ENCODE assay signal across 8 cellular contexts in genomic region chr11:64319421-64319761, GRCh38. TPM values are rescaled to one million over a fixed set of nuclear protein-coding genes. Genes with fewer than 3 reads are reported as not detected.
DNase-seq lines count a peak whose midpoint lies in the region; ATAC-seq and TF ChIP-seq lines count a peak whose summit lies in the region.

No MANE protein-coding gene starts in this region.

- peak overlapping the region; percentile 20; the same call in 1 of the 2 replicates for H3K9ac ChIP-seq in KMS-11
- H3K9ac ChIP-seq in muscle layer of colon (ENCODE audit: low read length), result peak overlapping the region; percentile 13

- H3K36me3 ChIP-seq in KMS-11 (ENCODE audit: insufficient read depth), result no peaks in the 10 kb centered on the region
- H3K36me3 ChIP-seq in brain microvascular endothelial cell (replicated peaks), result peaks cover 30% of the 10 kb centered on the region
- H3K36me3 ChIP-seq in muscle layer of colon (ENCODE audit: insufficient read depth, low read length), result peaks cover 9% of the 10 kb centered on the region

- CTCF ChIA-PET in AG04450 (lab: Charles Lee), result interaction anchor here (2.4 kb wide), 1 partner anchor 36 kb away, joined by 38 read pairs; no protein-coding TSS in a partner anchor

- H3K4me3 ChIP-seq in AG04450 (ENCODE audit: low read depth, low read length) (peak overlapping the region; percentile 90), KMS-11 (IDR thresholded peaks at IDR 0.05; ENCODE audit: insufficient read depth, low read depth, low read length) (no peak overlapping the region), brain microvascular endothelial cell (ENCODE audit: low read depth, low read length) (peak overlapping the region; percentile 94), muscle layer of colon (ENCODE audit: low read depth in 1 of 2, low read length in 2 of 2) (peak overlapping the region in 1 of 2 donors; percentile 41)

- in situ Hi-C loops in brain microvascular endothelial cell (cut with HindIII; ENCODE audit: low pct_ligation_motif_present, low sequenced_read_pairs), result no loop called here

- POLR2A ChIA-PET in AG04450 (lab: Yijun Ruan, JAX), result no interaction called here

- H3K79me2 ChIP-seq in KMS-11 (ENCODE audit: insufficient read depth, low read depth), result peaks cover 8% of the 10 kb centered on the region; the same call in 1 of the 2 replicates

- H2AFZ ChIP-seq in KMS-11 (ENCODE audit: low read depth), result no peak overlapping the region

- H3K27ac ChIP-seq in AG04450 (ENCODE audit: low read depth, low read length) (no peak overlapping the region), KMS-11 (no peak overlapping the region), brain microvascular endothelial cell (no peak overlapping the region), muscle layer of colon (ENCODE audit: low read depth, low read length) (no peak overlapping the region)

- H3K9me3 ChIP-seq in AG04450 (ENCODE audit: control insufficient read depth, insufficient read depth, low read length), result no peaks in the 10 kb centered on the region; the same call in 1 of the 2 replicates
- no peaks in the 10 kb centered on the region for H3K9me3 ChIP-seq in muscle layer of colon (ENCODE audit: low read length)

- ATAC-seq in GM18498 (IDR thresholded peaks at IDR 0.05; ENCODE audit: unreplicated experiment) (no peak), GM19395 (IDR thresholded peaks at IDR 0.05; ENCODE audit: unreplicated experiment) (no peak)

- no peaks in the 10 kb centered on the region for H4K20me1 ChIP-seq in KMS-11 (ENCODE audit: insufficient read depth)

- DNase-seq in AG04450 (ENCODE audit: low read depth, low spot score), result no peak
- no peak for DNase-seq in brain microvascular endothelial cell
- no peak for DNase-seq in D341Med (ENCODE audit: low spot score)
- no peak for DNase-seq in COLO829 (ENCODE audit: low spot score)

- H3K27me3 ChIP-seq in AG04450 (ENCODE audit: control insufficient read depth, insufficient read depth, low read length), result no peaks in the 10 kb centered on the region
- H3K27me3 ChIP-seq in KMS-11 (ENCODE audit: insufficient read depth, low read depth), result no peaks in the 10 kb centered on the region
- H3K27me3 ChIP-seq in brain microvascular endothelial cell (replicated peaks), result no peaks in the 10 kb centered on the region
- no peaks in the 10 kb centered on the region for H3K27me3 ChIP-seq in muscle layer of colon (ENCODE audit: control insufficient read depth in 1 of 2, insufficient read depth in 2 of 2, low read length in 2 of 2)

- peak overlapping the region; percentile 57 for H3K4me2 ChIP-seq in KMS-11

- H3K4me1 ChIP-seq in KMS-11 (ENCODE audit: low read depth, poor library complexity, severe bottlenecking), result peaks cover 32% of the 10 kb centered on the region
- peaks cover 17% of the 10 kb centered on the region for H3K4me1 ChIP-seq in muscle layer of colon (ENCODE audit: insufficient read depth, low read length)

- TF ChIP-seq CTCF in AG04450 (IDR thresholded peaks at IDR 0.05; ENCODE audit: low read depth, low read length) (no peak), KMS-11 (conservative IDR thresholded peaks at IDR 0.05; ENCODE audit: low read depth, low read length) (no peak), brain microvascular endothelial cell (IDR thresholded peaks at IDR 0.05; ENCODE audit: low read depth, low read length, missing control alignments) (no peak)

RNA-seq across cellular contexts. Expression of gene PRDX5, which starts 1.5 kb away (rescaled TPM):
- polyA plus RNA-seq in AG04450 (2011; rRNA removed), result 366 and 383 TPM in 2 replicates
- 78.3 and 84.2 TPM in 2 replicates for polyA minus RNA-seq in AG04450 (2011; rRNA and poly(A)+ RNA removed)

RNA-seq across cellular contexts. Expression of gene TRMT112, which starts 2.0 kb away (rescaled TPM):
- polyA plus RNA-seq in AG04450 (2011; rRNA removed), result 194 and 208 TPM in 2 replicates
- polyA minus RNA-seq in AG04450 (2011; rRNA and poly(A)+ RNA removed), result 55.9 and 73.8 TPM in 2 replicates

RNA-seq across cellular contexts. Expression of gene ESRRA, which starts 14.1 kb away (rescaled TPM):
- 5.5 and 7.4 TPM in 2 replicates for polyA plus RNA-seq in AG04450 (2011; rRNA removed)
- 5.6 and 6.0 TPM in 2 replicates for polyA minus RNA-seq in AG04450 (2011; rRNA and poly(A)+ RNA removed)

RNA-seq across cellular contexts. Expression of gene CATSPERZ, which starts 19.2 kb away (rescaled TPM):
- polyA plus RNA-seq in AG04450 (2011; rRNA removed), result 0.14 TPM in 1 of 2 replicates, not detected in the other
- polyA minus RNA-seq in AG04450 (2011; rRNA and poly(A)+ RNA removed), result not detected in 2 replicates

RNA-seq across cellular contexts. Expression of gene CCDC88B, which starts 20.6 kb away (rescaled TPM):
- polyA plus RNA-seq in AG04450 (2011; rRNA removed), result 1.4 and 2.0 TPM in 2 replicates
- polyA minus RNA-seq in AG04450 (2011; rRNA and poly(A)+ RNA removed), result 0.09 and 1.00 TPM in 2 replicates
